17 cellular contexts compared by ENCODE assay signal in the genomic region with DNA sequence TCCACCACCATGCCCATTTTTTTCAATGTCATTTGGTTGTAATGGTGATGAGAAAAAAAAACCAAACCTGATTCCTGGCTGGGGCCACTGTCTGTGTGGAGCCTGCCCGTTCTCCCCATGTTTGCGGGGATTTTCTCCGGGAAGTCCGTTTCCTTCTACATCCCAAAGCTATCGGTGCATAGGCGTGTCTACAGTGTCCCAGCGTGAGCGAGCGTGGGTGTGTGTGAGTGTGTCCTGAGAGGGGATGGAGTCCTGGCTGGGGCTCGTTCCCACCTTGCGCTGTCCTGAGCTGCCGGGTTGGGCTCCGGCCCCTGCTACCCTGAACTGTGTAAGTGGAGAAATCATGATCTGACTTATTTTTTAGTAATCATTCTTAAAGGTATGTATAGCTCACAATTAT. TPM values are rescaled to one million over a fixed set of nuclear protein-coding genes. Genes with fewer than 3 reads are reported as not detected.
DNase-seq lines count a peak whose midpoint lies in the region; ATAC-seq and TF ChIP-seq lines count a peak whose summit lies in the region.
"Had no signal": no experiment of that assay in that cellular context is flagged by ENCODE, and none has a peak within 500 bp of the region (broad histone marks: within the 10 kb centered on the region; RNA-seq: fewer than 3 reads in every experiment).

No MANE protein-coding gene starts in this region.

- no peaks in the 10 kb centered on the region for H3K27me3 Mint-ChIP-seq in activated T-cell treated with anti-CD3 and anti-CD28 coated beads, Interleukin-2, amount 50 U/mL, for 24 hours
- H3K27me3 Mint-ChIP-seq in activated T-cell treated with anti-CD3 and anti-CD28 coated beads, Interleukin-2, amount 50 U/mL, for 4 hours (ENCODE audit: low read depth), result no peaks in the 10 kb centered on the region
- peaks cover 3% of the 10 kb centered on the region for H3K27me3 Mint-ChIP-seq in chondrocyte (ENCODE audit: low read depth)
- H3K27me3 Mint-ChIP-seq: CD4-positive, alpha-beta T cell had no signal

- H3K9me3 Mint-ChIP-seq in activated T-cell treated with anti-CD3 and anti-CD28 coated beads, Interleukin-2, amount 50 U/mL, for 24 hours, result no peaks in the 10 kb centered on the region
- no peaks in the 10 kb centered on the region for H3K9me3 Mint-ChIP-seq in activated T-cell treated with anti-CD3 and anti-CD28 coated beads, Interleukin-2, amount 50 U/mL, for 4 hours
- H3K9me3 Mint-ChIP-seq in chondrocyte (ENCODE audit: low read depth), result no peaks in the 10 kb centered on the region
- H3K9me3 Mint-ChIP-seq: CD4-positive, alpha-beta T cell; HFFc6 had no signal

- no peak overlapping the region for H3K27ac Mint-ChIP-seq in activated T-cell treated with anti-CD3 and anti-CD28 coated beads, Interleukin-2, amount 50 U/mL, for 24 hours
- H3K27ac Mint-ChIP-seq in chondrocyte (ENCODE audit: unreplicated experiment), result no peak overlapping the region
- H3K27ac Mint-ChIP-seq: CD4-positive, alpha-beta T cell; HFFc6 had no signal

- H3K36me3 Mint-ChIP-seq in activated T-cell treated with anti-CD3 and anti-CD28 coated beads, Interleukin-2, amount 50 U/mL, for 24 hours (ENCODE audit: low read depth), result peaks cover 2% of the 10 kb centered on the region
- no peaks in the 10 kb centered on the region for H3K36me3 Mint-ChIP-seq in activated T-cell treated with anti-CD3 and anti-CD28 coated beads, Interleukin-2, amount 50 U/mL, for 4 hours (ENCODE audit: insufficient read depth)
- no peaks in the 10 kb centered on the region for H3K36me3 Mint-ChIP-seq in chondrocyte (ENCODE audit: low read depth)

- TF ChIP-seq CTCF in chondrocyte (IDR thresholded peaks at IDR 0.05), result no peak

- H3K4me1 Mint-ChIP-seq in activated T-cell treated with anti-CD3 and anti-CD28 coated beads, Interleukin-2, amount 50 U/mL, for 24 hours (ENCODE audit: low read depth), result peaks cover 12% of the 10 kb centered on the region
- peaks cover 14% of the 10 kb centered on the region for H3K4me1 Mint-ChIP-seq in activated T-cell treated with anti-CD3 and anti-CD28 coated beads, Interleukin-2, amount 50 U/mL, for 4 hours (ENCODE audit: low read depth)
- peaks cover 5% of the 10 kb centered on the region for H3K4me1 Mint-ChIP-seq in chondrocyte (ENCODE audit: low read depth)

- no peak overlapping the region for H3K4me3 Mint-ChIP-seq in activated T-cell treated with anti-CD3 and anti-CD28 coated beads, Interleukin-2, amount 50 U/mL, for 24 hours
- no peak overlapping the region for H3K4me3 Mint-ChIP-seq in activated T-cell treated with anti-CD3 and anti-CD28 coated beads, Interleukin-2, amount 50 U/mL, for 4 hours
- H3K4me3 Mint-ChIP-seq in chondrocyte (ENCODE audit: unreplicated experiment), result no peak overlapping the region
- H3K4me3 Mint-ChIP-seq: CD4-positive, alpha-beta T cell; HFFc6 had no signal

- no peak for ATAC-seq in activated T-cell treated with anti-CD3 and anti-CD28 coated beads, Interleukin-2, amount 50 U/mL, for 4 hours
- no peak for ATAC-seq in GM21423 (IDR thresholded peaks at IDR 0.05; ENCODE audit: unreplicated experiment)
- ATAC-seq: HepG2 had no signal

- peak; percentile 11 for DNase-seq in activated T-cell treated with anti-CD3 and anti-CD28 coated beads, Interleukin-2, amount 50 U/mL, for 24 hours
- DNase-seq in activated T-cell treated with anti-CD3 and anti-CD28 coated beads, Interleukin-2, amount 50 U/mL, for 4 hours, result no peak
- DNase-seq in chondrocyte (ENCODE audit: low spot score) (peak; percentile 68), mesenteric fat pad (ENCODE audit: low spot score) (peak; percentile 69), NCI-H1417 (lab: John Stamatoyannopoulos, UW) (no peak), NCI-H510A (lab: John Stamatoyannopoulos, UW) (no peak)
- DNase-seq: 8988T, AML-193, C1 segment of cervical spinal cord, DMS79 treated with DMSO at 0.1 percent for 48 hours, EL, GOT3, HCEC 1CT, HFFc6 had no signal

RNA-seq across cellular contexts. Expression of a gene that starts 7.3 kb away (rescaled TPM):
- 100 to 1,000 TPM; 156 to 194 (median 186) TPM for total RNA-seq in activated T-cell treated with anti-CD3 and anti-CD28 coated beads, Interleukin-2, amount 50 U/mL, for 4 hours
- 0.37 to 0.41 TPM in 2 of 3 replicates, not detected in the other for total RNA-seq in chondrocyte
- total RNA-seq in mesenteric fat pad, result 1.3 TPM
- total RNA-seq: HFFc6 had no signal

RNA-seq across cellular contexts. Expression of a gene that starts 36.6 kb away (rescaled TPM):
- total RNA-seq in activated T-cell treated with anti-CD3 and anti-CD28 coated beads, Interleukin-2, amount 50 U/mL, for 4 hours, result 1 to 10 TPM; 3.3 to 4.4 (median 4.0) TPM
- 8.8 to 11.6 TPM (median 10.0 TPM) in 3 replicates for total RNA-seq in chondrocyte
- 5.9 TPM for total RNA-seq in mesenteric fat pad

RNA-seq across cellular contexts. Expression of a gene that starts 42.3 kb away (rescaled TPM):
- total RNA-seq in activated T-cell treated with anti-CD3 and anti-CD28 coated beads, Interleukin-2, amount 50 U/mL, for 4 hours, result 10 to 100 TPM; 66.3 to 70.7 (median 67.1) TPM
- total RNA-seq in chondrocyte (51.0 to 66.0 TPM (median 51.8 TPM) in 3 replicates), mesenteric fat pad (47.6 TPM)

Comparison
In these comparisons a context has a peak if more than half of its experiments do, and no peak if none do; other contexts are left out.
1. DNase-seq: peak in activated T-cell treated with anti-CD3 and anti-CD28 coated beads, Interleukin-2, amount 50 U/mL, for 24 hours (single experiment), chondrocyte (single experiment) and mesenteric fat pad (single experiment); none in activated T-cell treated with anti-CD3 and anti-CD28 coated beads, Interleukin-2, amount 50 U/mL, for 4 hours (single experiment), NCI-H1417 (0 of 3) and NCI-H510A (single experiment).
2. RNA of a gene that starts 7.3 kb away (total RNA-seq): 156 to 194 TPM in activated T-cell treated with anti-CD3 and anti-CD28 coated beads, Interleukin-2, amount 50 U/mL, for 4 hours; 1.3 TPM in mesenteric fat pad (single experiment) and 0.37 to 0.41 TPM in chondrocyte; every median in the first group is over 10 times any median in the second.